In the genomic region with DNA sequence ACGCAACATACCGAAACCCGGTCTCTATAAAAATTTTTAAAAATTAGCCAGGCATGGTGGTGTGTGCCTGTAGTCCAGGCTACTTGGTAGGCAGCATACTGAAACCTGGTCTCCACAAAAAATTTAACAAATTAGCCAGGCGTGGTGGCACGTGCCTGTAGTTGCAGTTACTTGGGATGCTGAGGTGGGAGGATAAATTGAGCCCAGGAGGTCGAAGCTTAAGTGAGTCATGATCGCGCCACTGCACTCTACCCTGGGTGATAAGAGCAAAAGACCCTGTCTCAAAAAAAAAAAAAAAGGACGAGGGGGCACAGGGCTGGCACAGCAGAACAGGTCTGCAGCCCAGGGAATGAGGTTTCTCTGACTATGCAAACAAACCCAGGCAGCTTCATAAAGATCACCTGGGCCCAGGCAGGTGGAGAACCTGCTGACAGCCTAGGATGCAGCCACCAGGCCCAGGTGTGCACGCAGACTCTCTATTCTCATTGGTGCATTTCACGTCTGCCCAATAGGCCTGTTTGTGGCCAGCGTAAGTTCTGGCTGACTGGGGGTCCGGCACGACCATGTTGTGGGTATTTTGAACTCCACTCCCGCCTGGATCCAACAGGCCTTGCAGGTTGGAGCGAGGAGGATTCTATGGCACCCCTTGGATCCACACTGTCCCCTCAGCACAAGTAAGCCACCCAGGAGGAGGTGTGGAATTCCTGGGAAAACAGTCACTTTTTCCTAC, we compare ENCODE assay signal across 14 cellular contexts.
"Had no signal": no experiment of that assay in that cellular context is flagged by ENCODE, and none has a peak within 500 bp of the region (broad histone marks: within the 10 kb centered on the region; RNA-seq: fewer than 3 reads in every experiment).

No MANE protein-coding gene starts in this region.

- H3K27ac ChIP-seq: ascending aorta, breast epithelium, gastroesophageal sphincter, heart right ventricle, parathyroid adenoma had no signal

- H3K27me3 Mint-ChIP-seq: activated naive CD8-positive, alpha-beta T cell treated with anti-CD3 and anti-CD28 coated beads, Interleukin-2, amount 50 U/mL, for 24 hours; stimulated activated memory B cell treated with anti-CD40 and anti-IgM and Interleukin-4, amounts not matched to agents 10 μg/mL and 1 μg/mL and 100 μg/mL, for 72 hours had no signal

- H3K9ac ChIP-seq: parathyroid adenoma had no signal

- H3K9me3 ChIP-seq: ascending aorta, breast epithelium, gastroesophageal sphincter, heart right ventricle had no signal

- ATAC-seq: activated CD4-positive, CD25-positive, alpha-beta regulatory T cell treated with anti-CD3 and anti-CD28 coated beads, Interleukin-2, amount 50 U/mL, for 24 hours; activated naive CD8-positive, alpha-beta T cell treated with anti-CD3 and anti-CD28 coated beads, Interleukin-2, amount 50 U/mL, for 24 hours; gastroesophageal sphincter; heart right ventricle; left colon; stimulated activated memory B cell treated with anti-CD40 and anti-IgM and Interleukin-4, amounts not matched to agents 10 μg/mL and 1 μg/mL and 100 μg/mL, for 72 hours had no signal

- H3K36me3 ChIP-seq: breast epithelium had no signal

- H3K27ac Mint-ChIP-seq: activated naive CD8-positive, alpha-beta T cell treated with anti-CD3 and anti-CD28 coated beads, Interleukin-2, amount 50 U/mL, for 24 hours; stimulated activated memory B cell treated with anti-CD40 and anti-IgM and Interleukin-4, amounts not matched to agents 10 μg/mL and 1 μg/mL and 100 μg/mL, for 72 hours had no signal

- H3K4me3 Mint-ChIP-seq: activated naive CD8-positive, alpha-beta T cell treated with anti-CD3 and anti-CD28 coated beads, Interleukin-2, amount 50 U/mL, for 24 hours; naive B cell; stimulated activated memory B cell treated with anti-CD40 and anti-IgM and Interleukin-4, amounts not matched to agents 10 μg/mL and 1 μg/mL and 100 μg/mL, for 72 hours had no signal

- DNase-seq: activated naive CD4-positive, alpha-beta T cell treated with Interleukin-2 at 50 U/mL for 16 hours; activated naive CD8-positive, alpha-beta T cell treated with anti-CD3 and anti-CD28 coated beads, Interleukin-2, amount 50 U/mL, for 24 hours; activated T-cell treated with anti-CD3 and anti-CD28 coated beads for 4 hours; erythroblast; heart right ventricle; left colon; naive B cell; T-helper 9 cell had no signal

- H3K9me3 Mint-ChIP-seq: activated naive CD8-positive, alpha-beta T cell treated with anti-CD3 and anti-CD28 coated beads, Interleukin-2, amount 50 U/mL, for 24 hours; naive B cell; stimulated activated memory B cell treated with anti-CD40 and anti-IgM and Interleukin-4, amounts not matched to agents 10 μg/mL and 1 μg/mL and 100 μg/mL, for 72 hours had no signal

- H3K4me3 ChIP-seq: ascending aorta, breast epithelium, gastroesophageal sphincter, heart right ventricle had no signal

- H3K27me3 ChIP-seq: ascending aorta, breast epithelium, gastroesophageal sphincter, heart right ventricle had no signal
